ENCODE assay signal across 8 cellular contexts in genomic region chr3:184299488-184300376, GRCh38.
DNase-seq lines count a peak whose midpoint lies in the region; ATAC-seq and TF ChIP-seq lines count a peak whose summit lies in the region.

No MANE protein-coding gene starts in this region.

- H3K4me3 Mint-ChIP-seq in activated naive CD8-positive, alpha-beta T cell = peak overlapping the region; percentile 95

- H3K4me3 ChIP-seq in iPS-20b (ENCODE audit: low read length) = peak overlapping the region; percentile 96

- peak; percentile 22 for DNase-seq in AG20443 (ENCODE audit: low spot score)
- peak in 1 of 49 donors; percentile 46 for DNase-seq in substantia nigra (lab: John Stamatoyannopoulos, UW)

- peak overlapping the region; percentile 94 for H3K9ac ChIP-seq in iPS-20b (ENCODE audit: low read depth, low read length)

- H3K27me3 Mint-ChIP-seq in activated naive CD8-positive, alpha-beta T cell = no peaks in the 10 kb centered on the region

- H3K4me1 ChIP-seq in iPS-20b (ENCODE audit: insufficient read depth, low read length) = no peaks in the 10 kb centered on the region

- no peaks in the 10 kb centered on the region for H3K36me3 Mint-ChIP-seq in activated naive CD8-positive, alpha-beta T cell

- TF ChIP-seq POLR2A in GM18505 (IDR thresholded peaks at IDR 0.05; ENCODE audit: borderline replicate concordance, extremely low read depth, insufficient read depth, insufficient read length) = no peak

- peaks cover 49% of the 10 kb centered on the region for H3K36me3 ChIP-seq in iPS-20b (ENCODE audit: insufficient read depth, low read depth, low read length)

- peak overlapping the region; percentile 91 for H3K27ac Mint-ChIP-seq in activated naive CD8-positive, alpha-beta T cell

- ATAC-seq in HG02943 (IDR thresholded peaks at IDR 0.05; ENCODE audit: low read depth, unreplicated experiment) (peak; percentile 21), GM18505 (IDR thresholded peaks at IDR 0.05; ENCODE audit: unreplicated experiment) (no peak), HG03159 (IDR thresholded peaks at IDR 0.05; ENCODE audit: unreplicated experiment) (no peak), GM21825 (IDR thresholded peaks at IDR 0.05; ENCODE audit: unreplicated experiment) (no peak)

- peak overlapping the region; percentile 30 for H3K27ac ChIP-seq in iPS-20b (ENCODE audit: low read length)
- peak overlapping the region; percentile 75 for H3K27ac ChIP-seq in substantia nigra (ENCODE audit: low read depth, low read length, poor library complexity, severe bottlenecking)

- H3K9me3 ChIP-seq in iPS-20b (ENCODE audit: insufficient read depth, low read depth, low read length) = no peaks in the 10 kb centered on the region

- no peaks in the 10 kb centered on the region for H3K9me3 Mint-ChIP-seq in activated naive CD8-positive, alpha-beta T cell (ENCODE audit: low read depth)

- H3K4me1 Mint-ChIP-seq in activated naive CD8-positive, alpha-beta T cell (ENCODE audit: low read depth) = peaks cover 25% of the 10 kb centered on the region

- no peaks in the 10 kb centered on the region for H3K27me3 ChIP-seq in iPS-20b (ENCODE audit: insufficient read depth, low read length)
